8 cellular contexts compared by ENCODE assay signal in the genomic region with DNA sequence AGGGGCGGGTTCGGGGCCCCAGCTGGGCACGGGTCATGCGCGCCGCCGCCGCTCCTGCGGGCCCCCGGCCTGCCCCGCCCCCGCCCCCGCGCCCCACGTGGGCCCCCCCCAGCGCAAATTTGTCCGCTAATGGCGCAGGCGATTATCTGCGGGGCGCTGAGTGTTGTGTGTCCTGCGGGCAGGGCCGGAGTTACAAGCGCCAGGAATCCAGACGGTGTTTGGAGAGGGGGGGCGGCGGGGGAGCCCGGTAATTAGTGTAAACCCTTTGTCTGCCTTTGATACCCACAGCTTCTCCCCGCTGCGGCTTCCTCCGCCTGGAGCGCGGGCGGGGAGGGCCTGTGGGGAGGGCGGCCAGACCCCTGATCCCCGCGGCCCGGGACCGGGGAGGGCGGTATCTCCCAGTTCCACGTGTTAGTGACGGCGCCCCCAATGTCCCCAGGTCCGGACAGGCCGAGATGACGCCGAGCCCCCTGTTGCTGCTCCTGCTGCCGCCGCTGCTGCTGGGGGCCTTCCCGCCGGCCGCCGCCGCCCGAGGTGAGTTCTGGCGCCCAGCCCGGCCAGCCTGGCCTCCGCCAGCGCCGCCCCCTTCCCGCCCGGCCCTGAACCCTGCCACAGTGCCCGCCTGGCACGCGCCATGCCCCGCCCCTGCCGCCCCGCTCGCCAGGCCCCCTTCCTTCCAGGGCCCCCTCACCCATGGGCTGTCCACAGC.
DNase-seq lines count a peak whose midpoint lies in the region; ATAC-seq, FAIRE-seq and TF ChIP-seq lines count a peak whose summit lies in the region.

No MANE protein-coding gene starts in this region.

- DNase-seq in D721Med (ENCODE audit: insufficient read length, low spot score) (peak; percentile 48), NCI-H69 (lab: John Stamatoyannopoulos, UW) (peak; percentile 77), activated gamma-delta T cell treated with Interleukin-2 at 50 U/mL for 16 hours (peak; percentile 26), hippocampal formation (lab: John Stamatoyannopoulos, UW) (no peak)
- DNase-seq in stimulated activated CD4-positive, alpha-beta T cell treated with anti-CD3 and anti-CD28 coated beads, Interleukin-1b, Interleukin-23, amount 100 ng/mL, for 48 hours = peak; percentile 19

- H3K9me3 ChIP-seq in iPS-15b (ENCODE audit: control insufficient read depth, insufficient read depth, low read length) = no peaks in the 10 kb centered on the region

- H3K4me3 ChIP-seq in iPS-15b (ENCODE audit: low read depth, low read length) = peak overlapping the region; percentile 35

- ATAC-seq in HG03565 (IDR thresholded peaks at IDR 0.05; ENCODE audit: unreplicated experiment) (no peak), HG02870 (IDR thresholded peaks at IDR 0.05; ENCODE audit: unreplicated experiment) (no peak)

- no peak overlapping the region for H3K9ac ChIP-seq in iPS-15b (ENCODE audit: low read depth, low read length)

- no peaks in the 10 kb centered on the region for H3K4me1 ChIP-seq in iPS-15b (ENCODE audit: control insufficient read depth, insufficient read depth, low read length)

- FAIRE-seq in D721Med (lab: Jason Lieb, UNC) = no peak

- peaks cover 31% of the 10 kb centered on the region for H3K27me3 ChIP-seq in iPS-15b (ENCODE audit: control insufficient read depth, insufficient read depth, low read length)

- TF ChIP-seq CTCF in D721Med (IDR thresholded peaks at IDR 0.05; ENCODE audit: insufficient read depth, missing control alignments) = no peak

- H3K36me3 ChIP-seq in iPS-15b (ENCODE audit: control insufficient read depth, insufficient read depth, low read length) = no peaks in the 10 kb centered on the region

Comparison
In these comparisons a context has a peak if more than half of its experiments do, and no peak if none do; other contexts are left out.
1. DNase-seq: peak in D721Med (single experiment), NCI-H69 (single experiment), activated gamma-delta T cell treated with Interleukin-2 at 50 U/mL for 16 hours (single experiment) and stimulated activated CD4-positive, alpha-beta T cell treated with anti-CD3 and anti-CD28 coated beads, Interleukin-1b, Interleukin-23, amount 100 ng/mL, for 48 hours (single experiment); none in hippocampal formation (0 of 2).